8 cellular contexts compared by ENCODE assay signal in genomic region chr22:23773247-23774113, GRCh38. TPM values are rescaled to one million over a fixed set of nuclear protein-coding genes. Genes with fewer than 3 reads are reported as not detected.
DNase-seq lines count a peak whose midpoint lies in the region; ATAC-seq and TF ChIP-seq lines count a peak whose summit lies in the region.

No MANE protein-coding gene starts in this region.

- no peaks in the 10 kb centered on the region for H3K36me3 Mint-ChIP-seq in naive B cell

- H3K4me3 ChIP-seq in BE2C (ENCODE audit: low read depth, low read length) (peak overlapping the region; percentile 51), dorsolateral prefrontal cortex (peak overlapping the region; percentile 25 to 70 (median 53))

- ATAC-seq in naive B cell (ENCODE audit: low read depth in 2 of 2): no peak

- H3K4me1 ChIP-seq in BE2C: no peaks in the 10 kb centered on the region; the same call in 1 of the 2 replicates

- H3K27ac ChIP-seq in dorsolateral prefrontal cortex: peak overlapping the region in 1 of 59 donors; percentile 38

- peak overlapping the region; percentile 8 to 97 (median 75) for H3K27ac Mint-ChIP-seq in naive B cell

- no peaks in the 10 kb centered on the region for H3K9me3 ChIP-seq in BE2C

- H3K36me3 ChIP-seq in BE2C: no peaks in the 10 kb centered on the region

- H3K27me3 Mint-ChIP-seq in naive B cell: no peaks in the 10 kb centered on the region

- H3K4me1 Mint-ChIP-seq in naive B cell: peaks cover 34 to 62% (median 59%) of the 10 kb centered on the region in 3 donors

- TF ChIP-seq CTCF in BE2C (IDR thresholded peaks at IDR 0.05; ENCODE audit: low read depth, low read length) (no peak), dorsolateral prefrontal cortex (IDR thresholded peaks at IDR 0.05 in 54 of 56, conservative IDR thresholded peaks at IDR 0.05 in 2 of 56; ENCODE audit: low read depth in 1 of 56, partially characterized antibody in 56 of 56) (no peak)

- H3K4me3 Mint-ChIP-seq in naive B cell: peak overlapping the region; percentile 37 to 92 (median 86)

- no peaks in the 10 kb centered on the region for H3K9me3 Mint-ChIP-seq in naive B cell

- no peak for DNase-seq in BE2C
- DNase-seq in NCI-H1105 treated with DMSO at 0.1 percent for 48 hours (lab: John Stamatoyannopoulos, UW): peak; percentile 63
- peak in 1 of 10 donors; percentile 42 for DNase-seq in dorsolateral prefrontal cortex
- DNase-seq in naive B cell: no peak
- DNase-seq in SIG-M5 (lab: John Stamatoyannopoulos, UW): no peak
- DNase-seq in hypothalamus (lab: John Stamatoyannopoulos, UW): no peak
- DNase-seq in NCI-H1694 treated with DMSO at 0.1 percent for 48 hours (lab: John Stamatoyannopoulos, UW): no peak
- DNase-seq in NOMO-1 (lab: John Stamatoyannopoulos, UW; ENCODE audit: unreplicated experiment in 2 of 2): no peak

- intact Hi-C loops in dorsolateral prefrontal cortex (cut with DNase I): no loop called here

- H3K27me3 ChIP-seq in BE2C: no peaks in the 10 kb centered on the region
- no peaks in the 10 kb centered on the region for H3K27me3 ChIP-seq in dorsolateral prefrontal cortex

RNA-seq across cellular contexts. Expression of gene MMP11, which starts 0.8 kb away (rescaled TPM):
- 9.5 TPM for polyA plus RNA-seq in BE2C (2012; ENCODE audit: insufficient read depth, insufficient read length, low read depth)
- 1 to 10 TPM in 97 of 120 experiments, under 1 TPM in 22, not detected in 1; 0.32 to 4.5 (median 1.7) TPM for total RNA-seq in dorsolateral prefrontal cortex
- polyA plus RNA-seq in naive B cell (ENCODE audit: low read depth in 6 of 6): 10 to 100 TPM; 10.2 to 18.9 (median 14.2) TPM

RNA-seq across cellular contexts. Expression of gene CHCHD10, which starts 5.7 kb away (rescaled TPM):
- polyA plus RNA-seq in BE2C (2012; ENCODE audit: insufficient read depth, insufficient read length, low read depth): 349 TPM
- total RNA-seq in dorsolateral prefrontal cortex: 100 to 1,000 TPM in 119 of 120 experiments, 10 to 100 TPM in 1; 87.5 to 320 (median 183) TPM
- 10 to 100 TPM; 36.3 to 65.9 (median 62.6) TPM for polyA plus RNA-seq in naive B cell (ENCODE audit: low read depth in 6 of 6)

RNA-seq across cellular contexts. Expression of gene C22orf15, which starts 10.7 kb away (rescaled TPM):
- polyA plus RNA-seq in BE2C (2012; ENCODE audit: insufficient read depth, insufficient read length, low read depth): 1.1 TPM
- total RNA-seq in dorsolateral prefrontal cortex: under 1 TPM in 4 of 120 experiments, not detected in 116; 0.26 to 0.74 (median 0.47) TPM
- 1 to 10 TPM in 2 of 6 donors, under 1 TPM in 2, not detected in 2; 0.13 to 4.9 (median 1.0) TPM for polyA plus RNA-seq in naive B cell (ENCODE audit: low read depth in 6 of 6)

RNA-seq across cellular contexts. Expression of gene SMARCB1, which starts 13.3 kb away (rescaled TPM):
- polyA plus RNA-seq in BE2C (2012; ENCODE audit: insufficient read depth, insufficient read length, low read depth): 526 TPM
- total RNA-seq in dorsolateral prefrontal cortex: 10 to 100 TPM; 60.2 to 91.8 (median 72.1) TPM
- polyA plus RNA-seq in naive B cell (ENCODE audit: low read depth in 6 of 6): 10 to 100 TPM; 73.0 to 90.9 (median 78.1) TPM

RNA-seq across cellular contexts. Expression of gene VPREB3, which starts 19.3 kb away (rescaled TPM):
- polyA plus RNA-seq in BE2C (2012; ENCODE audit: insufficient read depth, insufficient read length, low read depth): 1.8 TPM
- total RNA-seq in dorsolateral prefrontal cortex: 1 to 10 TPM in 88 of 120 experiments, under 1 TPM in 2, not detected in 30; 0.93 to 5.8 (median 2.1) TPM
- polyA plus RNA-seq in naive B cell (ENCODE audit: low read depth in 6 of 6): 1,000 to 10,000 TPM in 5 of 6 donors, 100 to 1,000 TPM in 1; 910 to 1,673 (median 1,335) TPM
